8 cellular contexts compared by ENCODE assay signal in genomic region chr19:39845621-39846175, GRCh38. TPM values are rescaled to one million over a fixed set of nuclear protein-coding genes. Genes with fewer than 3 reads are reported as not detected.
DNase-seq lines count a peak whose midpoint lies in the region; ATAC-seq and TF ChIP-seq lines count a peak whose summit lies in the region.

No MANE protein-coding gene starts in this region.

- peaks cover 0 to 1% (median 0%) of the 10 kb centered on the region in 7 donors for H3K9me3 Mint-ChIP-seq in CD14-positive monocyte
- no peaks in the 10 kb centered on the region for H3K9me3 Mint-ChIP-seq in mesothelial cell of epicardium

- H3K4me3 Mint-ChIP-seq in CD14-positive monocyte: peak overlapping the region; percentile 85 to 93
- H3K4me3 Mint-ChIP-seq in mesothelial cell of epicardium: peak overlapping the region; percentile 90

- intact Hi-C loops in CD14-positive monocyte (cut with micrococcal nuclease): no loop called here
- intact Hi-C loops in aorta (cut with DNase I): loop anchor here (2.0 to 10.0 kb wide), 5 partner anchors 53 to 372 kb away; partner anchors contain the start of genes EID2 (in 1 of the 2), PSMC4 (in 1 of the 2) and TTC9B (in 1 of the 2)

- POLR2A ChIA-PET in HEK293 (lab: Yijun Ruan, JAX): interaction anchor here (0.6 to 6.5 kb wide), 18 partner anchors 9 to 410 kb away, joined by 3 to 124 read pairs (median 6); partner anchors contain the start of genes DYRK1B, PSMC4, RPS16 and ZNF546

- 0% methylated on average over 26 of the region's 26 CpGs for WGBS in aorta, 2 donors

- peak overlapping the region; percentile 64 to 94 (median 84) for H3K27ac Mint-ChIP-seq in CD14-positive monocyte
- H3K27ac Mint-ChIP-seq in mesothelial cell of epicardium: peak overlapping the region; percentile 95

- peaks cover under 1 to 11% of the 10 kb centered on the region in 2 experiments; a peak in 2 of 3 replicates for H3K36me3 ChIP-seq in HEK293 (ENCODE audit: control insufficient read depth in 2 of 2, insufficient read depth in 1 of 2, low read length in 2 of 2)
- no peaks in the 10 kb centered on the region for H3K36me3 ChIP-seq in duodenal mucosa (ENCODE audit: control insufficient read depth in 1 of 2, insufficient read depth in 2 of 2, low read length in 2 of 2)
- H3K36me3 ChIP-seq in aorta (ENCODE audit: control insufficient read depth in 1 of 2, insufficient read depth in 2 of 2, low read length in 1 of 2): no peaks in the 10 kb centered on the region

- no peaks in the 10 kb centered on the region for H3K36me3 Mint-ChIP-seq in CD14-positive monocyte
- H3K36me3 Mint-ChIP-seq in mesothelial cell of epicardium: no peaks in the 10 kb centered on the region

- DNase-seq in CD14-positive monocyte (ENCODE audit: low spot score): no peak
- DNase-seq in RKO (ENCODE audit: low spot score): peak; percentile 40
- DNase-seq in mesothelial cell of epicardium (ENCODE audit: low spot score in 2 of 2, unreplicated experiment in 2 of 2): peak in 1 of 2 experiments; percentile 53
- peak in 1 of 2 donors; percentile 79 for DNase-seq in aorta

- H3K4me3 ChIP-seq in HEK293 (ENCODE audit: low read depth, low read length) (peak overlapping the region; percentile 62), duodenal mucosa (ENCODE audit: low read depth in 1 of 2, low read length in 2 of 2) (peak overlapping the region; percentile 87 to 93), aorta (ENCODE audit: low read length in 2 of 2) (peak overlapping the region; percentile 36 to 60)

- H3K27ac ChIP-seq in HEK293 (ENCODE audit: extremely low read depth, low read depth, low read length) (peak overlapping the region; percentile 79), duodenal mucosa (ENCODE audit: low read depth, low read length) (peak overlapping the region; percentile 84), aorta (ENCODE audit: low read depth in 1 of 2, low read length in 2 of 2) (no peak overlapping the region)

- H3K4me1 ChIP-seq in HEK293 (ENCODE audit: control insufficient read depth, insufficient read depth, low read length) (peaks cover 52% of the 10 kb centered on the region), duodenal mucosa (ENCODE audit: control insufficient read depth in 1 of 2, insufficient read depth in 2 of 2, low read length in 2 of 2) (peaks cover 35 to 41% of the 10 kb centered on the region in 2 donors), aorta (ENCODE audit: control insufficient read depth in 1 of 2, insufficient read depth in 2 of 2, low read length in 2 of 2) (no peaks in the 10 kb centered on the region)

- H3K4me1 Mint-ChIP-seq in CD14-positive monocyte (peaks cover 46% of the 10 kb centered on the region), mesothelial cell of epicardium (peaks cover 51% of the 10 kb centered on the region)

- no peaks in the 10 kb centered on the region for H3K27me3 ChIP-seq in duodenal mucosa (ENCODE audit: control insufficient read depth in 1 of 2, insufficient read depth in 2 of 2, low read length in 2 of 2)
- no peaks in the 10 kb centered on the region for H3K27me3 ChIP-seq in aorta (ENCODE audit: control insufficient read depth in 1 of 2, insufficient read depth in 2 of 2, low read length in 1 of 2)

- ATAC-seq in aorta (ENCODE audit: low FRiP score) (peak; percentile 1), GM21390 (IDR thresholded peaks at IDR 0.05; ENCODE audit: unreplicated experiment) (no peak), HG03571 (IDR thresholded peaks at IDR 0.05; ENCODE audit: unreplicated experiment) (no peak)

- H3K9me3 ChIP-seq in HEK293 (ENCODE audit: control insufficient read depth, insufficient read depth, low read depth, low read length): no peaks in the 10 kb centered on the region
- H3K9me3 ChIP-seq in duodenal mucosa (ENCODE audit: control insufficient read depth in 1 of 2, low read length in 2 of 2): no peaks in the 10 kb centered on the region
- no peaks in the 10 kb centered on the region for H3K9me3 ChIP-seq in aorta (ENCODE audit: control insufficient read depth, low read length)

- peak overlapping the region; percentile 91 to 92 for H3K9ac ChIP-seq in duodenal mucosa (ENCODE audit: low read depth in 1 of 2, low read length in 2 of 2)

- no peak for TF ChIP-seq CTCF in CD14-positive monocyte (IDR thresholded peaks at IDR 0.05)
- TF ChIP-seq CTCF in HEK293 (tag by site-specific recombination; IDR thresholded peaks at IDR 0.05): peak; percentile 89; the same call in 1 of the 2 replicates
- no peak for TF ChIP-seq CTCF in mesothelial cell of epicardium (IDR thresholded peaks at IDR 0.05; ENCODE audit: unreplicated experiment)

- CTCF ChIA-PET in HEK293 (lab: Yijun Ruan, JAX): interaction anchor here (0.6 to 7.8 kb wide), 23 partner anchors 10 to 444 kb away, joined by 3 to 237 read pairs (median 13); partner anchors contain the start of genes DYRK1B and PSMC4

- no peaks in the 10 kb centered on the region for H3K27me3 Mint-ChIP-seq in CD14-positive monocyte (ENCODE audit: low read depth in 3 of 3)
- H3K27me3 Mint-ChIP-seq in mesothelial cell of epicardium (ENCODE audit: low read depth): no peaks in the 10 kb centered on the region

TF ChIP-seq in HEK293, 187 proteins besides CTCF, POLR2A, EP300 and RAD21 (continues in another document):
- TF ChIP-seq ZNF266 (tag by site-specific recombination; IDR thresholded peaks at IDR 0.05; ENCODE audit: low read depth) (no peak; the same call in 1 of the 2 replicates), ZNF19 (tag by site-specific recombination; IDR thresholded peaks at IDR 0.05; ENCODE audit: low read depth) (no peak), OVOL3 (tag by site-specific recombination; IDR thresholded peaks at IDR 0.05) (0 out of 2 replicates have a peak, but pooled peaks have one; percentile 35), ZNF214 (tag by site-specific recombination; IDR thresholded peaks at IDR 0.05; ENCODE audit: borderline replicate concordance) (no peak), ZNF274 (IDR thresholded peaks at IDR 0.05; ENCODE audit: low read length) (no peak), ZNF274 (tag by site-specific recombination; IDR thresholded peaks at IDR 0.05; ENCODE audit: borderline replicate concordance) (no peak), ZBTB21 (tag by site-specific recombination; IDR thresholded peaks at IDR 0.05) (peak; percentile 35), GLIS1 (tag by site-specific recombination; IDR thresholded peaks at IDR 0.05) (peak; percentile 80), ZNF146 (tag by site-specific recombination; IDR thresholded peaks at IDR 0.05) (peak; percentile 8; the same call in 1 of the 2 replicates), SP2 (tag by site-specific recombination; IDR thresholded peaks at IDR 0.05) (peak; percentile 79), ZNF571 (tag by site-specific recombination; IDR thresholded peaks at IDR 0.05) (no peak), ZNF501 (tag by site-specific recombination; IDR thresholded peaks at IDR 0.05) (no peak; the same call in 1 of the 2 replicates), YY1 (tag by site-specific recombination; IDR thresholded peaks at IDR 0.05) (no peak), ZNF621 (tag by site-specific recombination; IDR thresholded peaks at IDR 0.05) (no peak), PRDM4 (tag by site-specific recombination; IDR thresholded peaks at IDR 0.05) (peak; percentile 14; the same call in 1 of the 2 replicates), ZNF610 (tag by site-specific recombination; IDR thresholded peaks at IDR 0.05; ENCODE audit: borderline replicate concordance) (no peak; the same call in 1 of the 2 replicates), KLF16 (tag by site-specific recombination; IDR thresholded peaks at IDR 0.05) (peak; percentile 61; the same call in 1 of the 2 replicates), KLF7 (tag by site-specific recombination; IDR thresholded peaks at IDR 0.05; ENCODE audit: borderline replicate concordance) (peak; percentile 67; the same call in 1 of the 2 replicates), ZBTB48 (tag by site-specific recombination; IDR thresholded peaks at IDR 0.05) (peak; percentile 77), RBAK (tag by site-specific recombination; IDR thresholded peaks at IDR 0.05) (no peak; the same call in 1 of the 2 replicates), YY2 (tag by site-specific recombination; IDR thresholded peaks at IDR 0.05) (peak; percentile 47; the same call in 1 of the 2 replicates), ZFP69B (tag by site-specific recombination; IDR thresholded peaks at IDR 0.05) (no peak), ZNF174 (tag by site-specific recombination; IDR thresholded peaks at IDR 0.05) (no peak), ZNF138 (tag by site-specific recombination; IDR thresholded peaks at IDR 0.05; ENCODE audit: borderline replicate concordance) (peak; percentile 8; the same call in 1 of the 2 replicates), ZXDB (tag by site-specific recombination; IDR thresholded peaks at IDR 0.05) (peak; percentile 47; the same call in 1 of the 2 replicates), ZFP41 (tag by site-specific recombination; IDR thresholded peaks at IDR 0.05; ENCODE audit: borderline replicate concordance) (0 out of 2 replicates have a peak, but pooled peaks have one; percentile 37)

RNA-seq across cellular contexts. Expression of gene FBL, which starts 0.5 kb away (rescaled TPM):
- 10 to 100 TPM; 57.1 to 60.3 TPM for polyA plus RNA-seq in CD14-positive monocyte
- 273 to 278 TPM (median 274 TPM) in 3 replicates for total RNA-seq in mesothelial cell of epicardium
- total RNA-seq in aorta: 100 to 1,000 TPM; 121 to 150 TPM
- 100 to 1,000 TPM; 158 to 232 TPM for polyA plus RNA-seq in aorta

RNA-seq across cellular contexts. Expression of gene DYRK1B, which starts 11.7 kb away (rescaled TPM):
- polyA plus RNA-seq in CD14-positive monocyte (1 to 10 TPM; 4.2 to 6.5 TPM), aorta (10 to 100 TPM in 1 of 2 donors, 1 to 10 TPM in 1; 4.3 to 17.5 TPM)
- total RNA-seq in mesothelial cell of epicardium (54.0 to 60.2 TPM (median 54.7 TPM) in 3 replicates), aorta (10 to 100 TPM in 1 of 2 donors, 1 to 10 TPM in 1; 8.4 to 12.9 TPM)

Comparison
In these comparisons a context has a peak if more than half of its experiments do, and no peak if none do; other contexts are left out.
1. H3K27ac ChIP-seq: peak in HEK293 (single experiment) and duodenal mucosa (single experiment); none in aorta (0 of 2).
2. intact Hi-C loops: an anchor here in aorta (2.0 to 10.0 kb wide); none called in CD14-positive monocyte.
3. Peak in every context shown above with its lines, with median percentiles within 50 percentile points of each other: H3K4me3 ChIP-seq.